10 cellular contexts compared by ENCODE assay signal in the genomic region with DNA sequence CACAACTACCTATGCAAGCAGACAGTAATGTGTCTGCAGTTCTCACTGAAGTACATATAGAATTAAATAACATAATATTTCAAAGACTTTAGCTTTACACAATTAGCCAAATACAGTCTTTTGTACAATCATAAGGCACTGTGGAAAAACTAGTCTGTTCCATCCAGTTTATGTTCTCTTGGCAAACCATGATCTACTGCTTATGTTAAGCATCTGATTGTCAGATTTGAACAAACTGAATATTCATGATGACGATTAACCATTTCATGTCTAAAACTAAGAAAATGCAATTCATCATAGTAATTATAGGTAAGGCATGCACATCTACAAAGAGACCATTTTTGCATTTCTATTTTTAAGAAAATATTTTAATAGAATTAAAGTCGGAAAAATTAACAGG. TPM values are rescaled to one million over a fixed set of nuclear protein-coding genes. Genes with fewer than 3 reads are reported as not detected.
DNase-seq lines count a peak whose midpoint lies in the region; ATAC-seq and TF ChIP-seq lines count a peak whose summit lies in the region.
"Had no signal": no experiment of that assay in that cellular context is flagged by ENCODE, and none has a peak within 500 bp of the region (broad histone marks: within the 10 kb centered on the region; RNA-seq: fewer than 3 reads in every experiment).

No MANE protein-coding gene starts in this region.

- peak overlapping the region; percentile 82 for H3K27ac ChIP-seq in epithelial cell of prostate
- H3K27ac ChIP-seq in uterus, result no peak overlapping the region
- H3K27ac ChIP-seq in thyroid gland, result peak overlapping the region in 1 of 3 donors; percentile 19

- TF ChIP-seq POLR2A in uterus (IDR thresholded peaks at IDR 0.05), result no peak
- no peak for TF ChIP-seq POLR2A in thyroid gland (IDR thresholded peaks at IDR 0.05)

- peak overlapping the region; percentile 93 to 96 (median 94) for H3K4me3 Mint-ChIP-seq in nephron

- 31 to 45% methylated on average over 2 of the region's 2 CpGs for WGBS in thyroid gland, 2 donors

- H3K36me3 ChIP-seq in ES-I3 (ENCODE audit: insufficient read depth, low read length) (no peaks in the 10 kb centered on the region), NT2/D1 (ENCODE audit: insufficient read depth, insufficient read length, low read length) (no peaks in the 10 kb centered on the region), uterus (no peaks in the 10 kb centered on the region), thyroid gland (no peaks in the 10 kb centered on the region)

- ATAC-seq in HG03354 (IDR thresholded peaks at IDR 0.05; ENCODE audit: poor library complexity, severe bottlenecking, unreplicated experiment) (no peak), GM21786 (IDR thresholded peaks at IDR 0.05; ENCODE audit: unreplicated experiment) (no peak)
- ATAC-seq: stimulated activated effector memory CD8-positive, alpha-beta T cell treated with anti-CD3 and anti-CD28 coated beads, Interleukin-12 subunit alpha, Interleukin-12 subunit beta, amount 100 ng/mL, for 72 hours had no signal

- H3K4me3 ChIP-seq in NT2/D1 (ENCODE audit: insufficient read length, low read depth) (peak overlapping the region; percentile 35), uterus (peak overlapping the region in 1 of 2 donors; percentile 32), thyroid gland (replicated peaks in 1 of 3) (no peak overlapping the region)

- peaks cover 6% of the 10 kb centered on the region for H3K27me3 Mint-ChIP-seq in nephron (ENCODE audit: low read depth)

- peaks cover 26% of the 10 kb centered on the region for H3K4me1 Mint-ChIP-seq in nephron
- H3K4me1 Mint-ChIP-seq: stimulated activated effector memory CD8-positive, alpha-beta T cell treated with anti-CD3 and anti-CD28 coated beads, Interleukin-12 subunit alpha, Interleukin-12 subunit beta, amount 100 ng/mL, for 72 hours had no signal

- H3K9ac ChIP-seq in ES-I3 (ENCODE audit: low read depth, low read length) (peak overlapping the region; percentile 94), NT2/D1 (ENCODE audit: insufficient read length, low read depth) (no peak overlapping the region)

- DNase-seq in NT2/D1 (ENCODE audit: low read depth, low spot score) (no peak), epithelial cell of prostate (ENCODE audit: low read depth, low spot score) (no peak), uterus (no peak), thyroid gland (no peak)
- DNase-seq: GF-D8 had no signal

- H3K4me1 ChIP-seq in ES-I3 (ENCODE audit: insufficient read depth, low read length), result peaks cover 10% of the 10 kb centered on the region; the same call in 1 of the 2 replicates
- H3K4me1 ChIP-seq in NT2/D1 (ENCODE audit: insufficient read depth, insufficient read length), result no peaks in the 10 kb centered on the region
- no peaks in the 10 kb centered on the region for H3K4me1 ChIP-seq in uterus
- H3K4me1 ChIP-seq in thyroid gland, result no peaks in the 10 kb centered on the region

- no peaks in the 10 kb centered on the region for H3K9me3 Mint-ChIP-seq in nephron

- TF ChIP-seq CTCF in nephron (IDR thresholded peaks at IDR 0.05; ENCODE audit: unreplicated experiment in 3 of 3) (no peak), uterus (IDR thresholded peaks at IDR 0.05) (no peak), thyroid gland (IDR thresholded peaks at IDR 0.05) (no peak)

- H3K27me3 ChIP-seq in NT2/D1 (ENCODE audit: insufficient read depth, insufficient read length) (no peaks in the 10 kb centered on the region), uterus (no peaks in the 10 kb centered on the region), thyroid gland (no peaks in the 10 kb centered on the region)

- H3K9me3 ChIP-seq in ES-I3 (ENCODE audit: control insufficient read depth, insufficient read depth, low read length), result no peaks in the 10 kb centered on the region
- no peaks in the 10 kb centered on the region for H3K9me3 ChIP-seq in NT2/D1 (ENCODE audit: insufficient read depth, low read length)
- no peaks in the 10 kb centered on the region for H3K9me3 ChIP-seq in uterus
- H3K9me3 ChIP-seq in thyroid gland, result no peaks in the 10 kb centered on the region

- H3K27ac Mint-ChIP-seq in nephron, result peak overlapping the region in 2 of 3 experiments; percentile 85 to 88
- H3K27ac Mint-ChIP-seq: stimulated activated effector memory CD8-positive, alpha-beta T cell treated with anti-CD3 and anti-CD28 coated beads, Interleukin-12 subunit alpha, Interleukin-12 subunit beta, amount 100 ng/mL, for 72 hours had no signal

- intact Hi-C loops in uterus (cut with DNase I; ENCODE audit: low total_unique reads) (no loop called here), thyroid gland (cut with DNase I) (no loop called here)

- no peaks in the 10 kb centered on the region for H3K36me3 Mint-ChIP-seq in nephron (ENCODE audit: low read depth)
- H3K36me3 Mint-ChIP-seq: stimulated activated effector memory CD8-positive, alpha-beta T cell treated with anti-CD3 and anti-CD28 coated beads, Interleukin-12 subunit alpha, Interleukin-12 subunit beta, amount 100 ng/mL, for 72 hours had no signal

RNA-seq across cellular contexts. Expression of a gene that starts 0.8 kb away (rescaled TPM):
- total RNA-seq in uterus (10 to 100 TPM in 1 of 4 donors, 1 to 10 TPM in 3; 3.1 to 88.9 (median 6.5) TPM), thyroid gland (10 to 100 TPM in 2 of 4 donors, 1 to 10 TPM in 2; 6.5 to 18.0 (median 13.0) TPM)
